16 cellular contexts compared by ENCODE assay signal in the genomic region with DNA sequence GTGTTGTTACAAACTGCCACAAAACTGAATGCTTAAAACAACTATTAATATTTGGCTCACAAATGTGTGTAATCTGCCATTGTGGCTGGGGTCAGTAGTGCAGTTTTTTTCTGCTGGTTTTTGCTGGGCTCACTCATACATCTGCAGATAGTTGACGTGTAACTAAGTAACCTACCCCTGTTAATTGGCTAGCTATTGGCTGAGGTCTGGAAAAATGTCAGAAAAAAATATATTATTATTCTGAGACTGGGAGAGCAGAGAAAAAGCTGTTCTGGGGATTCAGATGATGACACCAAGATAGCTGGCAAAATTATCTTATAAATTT.
DNase-seq lines count a peak whose midpoint lies in the region; TF ChIP-seq lines count a peak whose summit lies in the region.
"Had no signal": no experiment of that assay in that cellular context is flagged by ENCODE, and none has a peak within 500 bp of the region (broad histone marks: within the 10 kb centered on the region; RNA-seq: fewer than 3 reads in every experiment).

No MANE protein-coding gene starts in this region.

- BruUV-seq in mammary epithelial cell (replicated peaks; lab: Mats Ljungman, UMichigan) (no TSS peak), MCF 10A (replicated peaks; lab: Mats Ljungman, UMichigan) (no TSS peak)

- POLR2A ChIA-PET in MCF 10A (lab: Yijun Ruan, JAX): interaction anchor here (0.6 kb wide), 1 partner anchor 1122 kb away, joined by 3 read pairs; no protein-coding TSS in a partner anchor

- H3K9ac ChIP-seq in mammary epithelial cell (ENCODE audit: insufficient read depth, low read length) (no peak overlapping the region), subcutaneous abdominal adipose tissue (ENCODE audit: low read length in 5 of 5) (no peak overlapping the region)
- H3K9ac ChIP-seq: BLaER1 treated with 17β-estradiol and CSF1 and Interleukin-3, amounts not matched to agents 10 nM and 100 nM had no signal

- H3K27me3 Mint-ChIP-seq in MCF 10A (ENCODE audit: insufficient read depth, unreplicated experiment): no peaks in the 10 kb centered on the region

- intact Hi-C loops in mammary epithelial cell (cut with micrococcal nuclease): loop anchor here (1.0 kb wide), 1 partner anchor 110 kb away; no protein-coding TSS in a partner anchor
- intact Hi-C loops in MCF 10A (cut with micrococcal nuclease): no loop called here
- intact Hi-C loops in esophagus squamous epithelium (cut with DNase I): no loop called here

- no peak overlapping the region for H3K4me3 Mint-ChIP-seq in MCF 10A (ENCODE audit: unreplicated experiment)

- dilution Hi-C loops in mammary epithelial cell (cut with HindIII; ENCODE audit: low sequenced_read_pairs): no loop called here

- WGBS in mammary epithelial cell (ENCODE audit: low coverage, missing lambda C conversion rate): 0% methylated on average over 1 of the region's 1 CpG
- 60 to 75% methylated on average over 1 of the region's 1 CpG for WGBS in esophagus squamous epithelium, 2 donors

- H3K36me3 ChIP-seq in mammary epithelial cell (ENCODE audit: insufficient read depth, low read length) (peaks cover 2% of the 10 kb centered on the region), brain microvascular endothelial cell (replicated peaks) (no peaks in the 10 kb centered on the region), subcutaneous abdominal adipose tissue (ENCODE audit: control insufficient read depth in 5 of 5, insufficient read depth in 5 of 5, low read length in 5 of 5) (no peaks in the 10 kb centered on the region), esophagus squamous epithelium (no peaks in the 10 kb centered on the region)
- H3K36me3 ChIP-seq: BLaER1 treated with 17β-estradiol and CSF1 and Interleukin-3, amounts not matched to agents 10 nM and 100 nM; SJCRH30 had no signal

- no peak overlapping the region for H3K27ac Mint-ChIP-seq in MCF 10A (ENCODE audit: low read depth, unreplicated experiment)

- TF ChIP-seq POLR2A in esophagus squamous epithelium (IDR thresholded peaks at IDR 0.05): no peak

- CTCF ChIA-PET in mammary epithelial cell (lab: Charles Lee; ENCODE audit: low non-redundant PET) (interaction anchor here (0.7 kb wide), 1 partner anchor 67 kb away, joined by 4 read pairs; no protein-coding TSS in a partner anchor), MCF 10A (lab: Yijun Ruan, JAX) (interaction anchor here (2.6 kb wide), 1 partner anchor 18 kb away, joined by 22 read pairs; no protein-coding TSS in a partner anchor)

- TF ChIP-seq CTCF in mammary epithelial cell (conservative IDR thresholded peaks at IDR 0.05 in 1 of 2, IDR thresholded peaks at IDR 0.05 in 1 of 2; ENCODE audit: extremely low read depth in 1 of 2, insufficient read depth in 1 of 2, low read depth in 1 of 2, low read length in 2 of 2) (peak in 1 of 2 donors; percentile 12), MCF 10A (IDR thresholded peaks at IDR 0.05; ENCODE audit: unreplicated experiment) (no peak), brain microvascular endothelial cell (IDR thresholded peaks at IDR 0.05; ENCODE audit: low read depth, low read length, missing control alignments) (no peak), esophagus squamous epithelium (IDR thresholded peaks at IDR 0.05) (no peak)

- H3K9me3 Mint-ChIP-seq in MCF 10A (ENCODE audit: unreplicated experiment): peaks cover under 1% of the 10 kb centered on the region

- H4K20me1 ChIP-seq in mammary epithelial cell (ENCODE audit: insufficient read depth, low read length): no peaks in the 10 kb centered on the region
- H4K20me1 ChIP-seq: BLaER1 treated with 17β-estradiol and CSF1 and Interleukin-3, amounts not matched to agents 10 nM and 100 nM had no signal

- no peaks in the 10 kb centered on the region for H3K4me1 Mint-ChIP-seq in MCF 10A (ENCODE audit: insufficient read depth, unreplicated experiment)

- H3K4me1 ChIP-seq in mammary epithelial cell (ENCODE audit: insufficient read depth, low read length): peaks cover 22% of the 10 kb centered on the region
- H3K4me1 ChIP-seq in subcutaneous abdominal adipose tissue (ENCODE audit: control insufficient read depth in 5 of 5, insufficient read depth in 5 of 5, low read length in 5 of 5): peaks cover 0 to 12% (median 0%) of the 10 kb centered on the region in 5 donors
- no peaks in the 10 kb centered on the region for H3K4me1 ChIP-seq in esophagus squamous epithelium
- H3K4me1 ChIP-seq: BLaER1 treated with 17β-estradiol and CSF1 and Interleukin-3, amounts not matched to agents 10 nM and 100 nM had no signal

- H3K9me3 ChIP-seq in mammary epithelial cell (replicated peaks; ENCODE audit: insufficient read depth, low read length) (no peaks in the 10 kb centered on the region), subcutaneous abdominal adipose tissue (ENCODE audit: control insufficient read depth in 5 of 5, low read length in 5 of 5) (no peaks in the 10 kb centered on the region), esophagus squamous epithelium (no peaks in the 10 kb centered on the region)
- H3K9me3 ChIP-seq: BLaER1 treated with 17β-estradiol and CSF1 and Interleukin-3, amounts not matched to agents 10 nM and 100 nM had no signal

- H2AFZ ChIP-seq in mammary epithelial cell (ENCODE audit: low read depth, low read length): no peak overlapping the region

- H3K27ac ChIP-seq in mammary epithelial cell (ENCODE audit: insufficient read depth, low read depth, low read length) (peak overlapping the region; percentile 89), brain microvascular endothelial cell (peak overlapping the region; percentile 78), subcutaneous abdominal adipose tissue (ENCODE audit: low read depth, low read length) (peak overlapping the region; percentile 17), esophagus squamous epithelium (no peak overlapping the region)
- H3K27ac ChIP-seq: BLaER1 treated with 17β-estradiol and CSF1 and Interleukin-3, amounts not matched to agents 10 nM and 100 nM; SJCRH30 had no signal

- H3K79me2 ChIP-seq in mammary epithelial cell (ENCODE audit: insufficient read depth, low read length): no peaks in the 10 kb centered on the region

- no peak overlapping the region for H3K4me3 ChIP-seq in mammary epithelial cell (replicated peaks in 1 of 3; ENCODE audit: insufficient read depth in 1 of 3, low read depth in 2 of 3, low read length in 3 of 3)
- H3K4me3 ChIP-seq in brain microvascular endothelial cell (ENCODE audit: low read depth, low read length): no peak overlapping the region
- no peak overlapping the region for H3K4me3 ChIP-seq in subcutaneous abdominal adipose tissue (ENCODE audit: low read depth in 1 of 5, low read length in 5 of 5)
- H3K4me3 ChIP-seq in esophagus squamous epithelium: no peak overlapping the region
- H3K4me3 ChIP-seq: BLaER1 treated with 17β-estradiol and CSF1 and Interleukin-3, amounts not matched to agents 10 nM and 100 nM; SJCRH30 had no signal

- no peak overlapping the region for H3K4me2 ChIP-seq in mammary epithelial cell (ENCODE audit: insufficient read depth, low read depth, low read length)
- H3K4me2 ChIP-seq: BLaER1 treated with 17β-estradiol and CSF1 and Interleukin-3, amounts not matched to agents 10 nM and 100 nM had no signal

- H3K36me3 Mint-ChIP-seq in MCF 10A (ENCODE audit: insufficient read depth, unreplicated experiment): no peaks in the 10 kb centered on the region

- no peak for DNase-seq in mammary epithelial cell
- no peak for DNase-seq in MCF 10A (ENCODE audit: unreplicated experiment)
- peak; percentile 57 for DNase-seq in brain microvascular endothelial cell
- peak; percentile 61 for DNase-seq in glomerular visceral epithelial cell (ENCODE audit: extremely low spot score)
- no peak for DNase-seq in HPDE6-E6E7 (ENCODE audit: extremely low spot score)
- DNase-seq in activated CD4-positive, CD25-positive, alpha-beta regulatory T cell treated with anti-CD3 and anti-CD28 coated beads, Interleukin-2, amount 50 U/mL, for 72 hours: no peak
- no peak for DNase-seq in esophagus squamous epithelium (lab: John Stamatoyannopoulos, UW)
- DNase-seq: 8988T, MM.1S, NCI-H1092 treated with DMSO at 0.1 percent for 48 hours, NCI-H146, NCI-H510A, PC-3, SJCRH30 had no signal

- in situ Hi-C loops in mammary epithelial cell (cut with MboI; ENCODE audit: low sequenced_read_pairs in 2 of 2): loop anchor here in 1 of 2 donors (10.0 kb wide), 1 partner anchor 92 kb away; no protein-coding TSS in a partner anchor
- in situ Hi-C loops in brain microvascular endothelial cell (cut with HindIII; ENCODE audit: low pct_ligation_motif_present, low sequenced_read_pairs): no loop called here

- no peaks in the 10 kb centered on the region for H3K27me3 ChIP-seq in mammary epithelial cell (ENCODE audit: insufficient read depth, low read length)
- no peaks in the 10 kb centered on the region for H3K27me3 ChIP-seq in brain microvascular endothelial cell (replicated peaks)
- no peaks in the 10 kb centered on the region for H3K27me3 ChIP-seq in subcutaneous abdominal adipose tissue (ENCODE audit: control insufficient read depth in 5 of 5, insufficient read depth in 4 of 5, low read length in 5 of 5)
- H3K27me3 ChIP-seq in esophagus squamous epithelium: no peaks in the 10 kb centered on the region
- H3K27me3 ChIP-seq: BLaER1 treated with 17β-estradiol and CSF1 and Interleukin-3, amounts not matched to agents 10 nM and 100 nM; SJCRH30 had no signal

Comparison
In these comparisons a context has a peak if more than half of its experiments do, and no peak if none do; other contexts are left out.
1. DNase-seq: peak in brain microvascular endothelial cell (single experiment) and glomerular visceral epithelial cell (single experiment); none in mammary epithelial cell (single experiment), MCF 10A (single experiment), HPDE6-E6E7 (single experiment), activated CD4-positive, CD25-positive, alpha-beta regulatory T cell treated with anti-CD3 and anti-CD28 coated beads, Interleukin-2, amount 50 U/mL, for 72 hours (single experiment) and esophagus squamous epithelium (single experiment).
2. H3K27ac ChIP-seq: peak in mammary epithelial cell (single experiment), brain microvascular endothelial cell (single experiment) and subcutaneous abdominal adipose tissue (single experiment); none in esophagus squamous epithelium (0 of 4).